Comparison of ENCODE assay signal across 1 cellular context in genomic region chr2:219269362-219270054, GRCh38.
A peak's percentile ranks its signal among the peaks of the same experiment; 100 is the strongest.
TF ChIP-seq lines count a peak whose summit lies in the region.

No MANE protein-coding gene starts in this region.

TF ChIP-seq in HepG2, 621 proteins besides CTCF, POLR2A, EP300 and RAD21 (continued from another document and continues in another):
- TF ChIP-seq ZGPAT (CRISPR knock-in tag; IDR thresholded peaks at IDR 0.05) (no peak), HOXD1 (CRISPR knock-in tag; IDR thresholded peaks at IDR 0.05) (no peak), ZC3H13 (CRISPR knock-in tag; IDR thresholded peaks at IDR 0.05) (no peak), LCORL (IDR thresholded peaks at IDR 0.05) (no peak), LCORL (CRISPR knock-in tag; IDR thresholded peaks at IDR 0.05) (peak; percentile 14; the same call in 1 of the 2 replicates), SOX6 (IDR thresholded peaks at IDR 0.05) (no peak), SOX6 (CRISPR knock-in tag; IDR thresholded peaks at IDR 0.05) (no peak), ZNF598 (CRISPR knock-in tag; IDR thresholded peaks at IDR 0.05; ENCODE audit: borderline replicate concordance) (no peak), RFX5 (IDR thresholded peaks at IDR 0.05; ENCODE audit: low read depth, low read length) (peak; percentile 40; the same call in 1 of the 2 replicates), THAP11 (CRISPR knock-in tag; IDR thresholded peaks at IDR 0.05) (0 out of 2 replicates have a peak, but pooled peaks have one; percentile 15), ZNF333 (CRISPR knock-in tag; IDR thresholded peaks at IDR 0.05; ENCODE audit: borderline replicate concordance) (0 out of 2 replicates have a peak, but pooled peaks have one; percentile 12), U2AF2 (IDR thresholded peaks at IDR 0.05; ENCODE audit: low read depth, low read length) (no peak), ZNF597 (CRISPR knock-in tag; IDR thresholded peaks at IDR 0.05) (no peak), ZBTB49 (CRISPR knock-in tag; IDR thresholded peaks at IDR 0.05; ENCODE audit: borderline replicate concordance) (no peak), NR2F1 (CRISPR knock-in tag; IDR thresholded peaks at IDR 0.05) (0 out of 4 replicates have a peak, but pooled peaks of 1 of the 2 experiments have one; percentile 18), ZNF580 (CRISPR knock-in tag; IDR thresholded peaks at IDR 0.05; ENCODE audit: borderline replicate concordance, low read depth) (no peak), ZMAT3 (CRISPR knock-in tag; conservative IDR thresholded peaks at IDR 0.05) (0 out of 2 replicates have a peak, but pooled peaks have one; percentile 38), ZFYVE20 (CRISPR knock-in tag; IDR thresholded peaks at IDR 0.05; ENCODE audit: borderline replicate concordance, low read depth) (no peak), ZFP62 (CRISPR knock-in tag; IDR thresholded peaks at IDR 0.05) (no peak), MXI1 (IDR thresholded peaks at IDR 0.05; ENCODE audit: borderline replicate concordance, low read depth, low read length) (peak; percentile 66; the same call in 1 of the 3 replicates), NR0B2 (CRISPR knock-in tag; IDR thresholded peaks at IDR 0.05) (0 out of 2 replicates have a peak, but pooled peaks have one; percentile 23), ZNF17 (CRISPR knock-in tag; IDR thresholded peaks at IDR 0.05) (no peak), SMAD1 (CRISPR knock-in tag; IDR thresholded peaks at IDR 0.05; ENCODE audit: borderline replicate concordance, low read depth) (0 out of 2 replicates have a peak, but pooled peaks have one; percentile 20), ZBTB25 (CRISPR knock-in tag; IDR thresholded peaks at IDR 0.05) (no peak), FOSL2 (CRISPR knock-in tag; IDR thresholded peaks at IDR 0.05) (peak; percentile 16; the same call in 1 of the 2 replicates), HNF1B (CRISPR knock-in tag; IDR thresholded peaks at IDR 0.05) (no peak), ZNF317 (CRISPR knock-in tag; IDR thresholded peaks at IDR 0.05) (peak; percentile 40; the same call in 1 of the 2 replicates), ZNF570 (CRISPR knock-in tag; IDR thresholded peaks at IDR 0.05; ENCODE audit: borderline replicate concordance) (no peak), ETS1 (CRISPR knock-in tag; IDR thresholded peaks at IDR 0.05) (no peak), ARNTL (CRISPR knock-in tag; IDR thresholded peaks at IDR 0.05) (peak; percentile 57; the same call in 1 of the 2 replicates), JUND (CRISPR knock-in tag; IDR thresholded peaks at IDR 0.05) (peak; percentile 41; the same call in 1 of the 2 replicates), DMAP1 (CRISPR knock-in tag; IDR thresholded peaks at IDR 0.05) (0 out of 2 replicates have a peak, but pooled peaks have one; percentile 42), YY1 (IDR thresholded peaks at IDR 0.05; ENCODE audit: insufficient read depth, insufficient replicate concordance, low read depth, low read length) (no peak), BRCA1 (CRISPR knock-in tag; IDR thresholded peaks at IDR 0.05) (no peak), HOXA3 (CRISPR knock-in tag; IDR thresholded peaks at IDR 0.05) (peak; percentile 24; the same call in 1 of the 2 replicates), MYC (CRISPR knock-in tag; IDR thresholded peaks at IDR 0.05; ENCODE audit: borderline replicate concordance) (peak; percentile 69; the same call in 1 of the 2 replicates), PCBP2 (optimal IDR thresholded peaks at IDR 0.05; ENCODE audit: low read depth, low read length, poor library complexity, severe bottlenecking) (no peak), ZNF225 (CRISPR knock-in tag; IDR thresholded peaks at IDR 0.05) (0 out of 2 replicates have a peak, but pooled peaks have one; percentile 26), ZBTB44 (CRISPR knock-in tag; IDR thresholded peaks at IDR 0.05) (no peak), ZNF260 (CRISPR knock-in tag; IDR thresholded peaks at IDR 0.05; ENCODE audit: borderline replicate concordance, low read depth) (no peak), TOPORS (CRISPR knock-in tag; IDR thresholded peaks at IDR 0.05) (no peak), MAX (IDR thresholded peaks at IDR 0.05) (peak; percentile 82), MIER3 (CRISPR knock-in tag; IDR thresholded peaks at IDR 0.05; ENCODE audit: borderline replicate concordance) (0 out of 2 replicates have a peak, but pooled peaks have one; percentile 5), ATF7 (IDR thresholded peaks at IDR 0.05) (no peak), ATF7 (CRISPR knock-in tag; IDR thresholded peaks at IDR 0.05) (0 out of 2 replicates have a peak, but pooled peaks have one; percentile 12), NRL (CRISPR knock-in tag; IDR thresholded peaks at IDR 0.05; ENCODE audit: borderline replicate concordance) (no peak; the same call in 1 of the 2 replicates), XBP1 (CRISPR knock-in tag; IDR thresholded peaks at IDR 0.05) (no peak), ZSCAN12 (CRISPR knock-in tag; IDR thresholded peaks at IDR 0.05) (no peak), GABPA (IDR thresholded peaks at IDR 0.05; ENCODE audit: low read depth, low read length) (no peak), GABPA (CRISPR knock-in tag; IDR thresholded peaks at IDR 0.05; ENCODE audit: low read depth) (0 out of 2 replicates have a peak, but pooled peaks have one; percentile 8), BHLHE40 (IDR thresholded peaks at IDR 0.05; ENCODE audit: low read length) (no peak), HDAC1 (CRISPR knock-in tag; IDR thresholded peaks at IDR 0.05) (peak; percentile 27; the same call in 1 of the 2 replicates), HNRNPL (IDR thresholded peaks at IDR 0.05; ENCODE audit: low read depth, low read length) (0 out of 2 replicates have a peak, but pooled peaks have one; percentile 76), REPIN1 (CRISPR knock-in tag; IDR thresholded peaks at IDR 0.05; ENCODE audit: borderline replicate concordance, low read depth) (no peak; the same call in 1 of the 2 replicates), PRPF4 (IDR thresholded peaks at IDR 0.05; ENCODE audit: low read depth, low read length, poor library complexity, severe bottlenecking) (no peak), ZNF691 (CRISPR knock-in tag; IDR thresholded peaks at IDR 0.05; ENCODE audit: borderline replicate concordance, low read depth) (peak; percentile 37; the same call in 1 of the 2 replicates)
